ENCODE assay signal across 7 cellular contexts in the genomic region with DNA sequence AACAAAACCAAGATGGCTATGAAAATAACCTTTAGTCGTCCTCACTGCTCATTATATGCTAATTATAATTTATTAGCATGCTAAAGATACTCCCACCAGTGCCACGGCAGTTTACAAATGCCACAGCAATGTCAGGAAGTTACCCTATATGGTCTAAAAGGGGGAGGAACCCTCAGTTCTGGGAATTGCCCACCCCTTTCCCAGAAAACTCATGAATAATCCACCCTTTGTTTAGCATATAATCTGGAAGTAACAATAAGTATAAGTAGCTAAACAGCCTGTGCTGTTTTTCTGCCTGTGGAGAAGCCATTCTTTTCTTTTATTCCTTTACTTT. TPM values are rescaled to one million over a fixed set of nuclear protein-coding genes. Genes with fewer than 3 reads are reported as not detected.
A peak's percentile ranks its signal among the peaks of the same experiment; 100 is the strongest.
DNase-seq lines count a peak whose midpoint lies in the region; ATAC-seq, FAIRE-seq and TF ChIP-seq lines count a peak whose summit lies in the region.
"Not testable (repeated sequence)": the region's sequence is repeated elsewhere in the genome, so short reads cannot be mapped to it uniquely, and the experiment has no call there.

No MANE protein-coding gene starts in this region.

- not testable (repeated sequence) for H3K9me3 ChIP-seq in PC-3 (ENCODE audit: low read length); parathyroid adenoma (ENCODE audit: control insufficient read depth, low read length); smooth muscle cell (replicated peaks; ENCODE audit: low read depth)
- H3K9me3 ChIP-seq in RWPE2 (ENCODE audit: severe bottlenecking): peaks cover 10% of the 10 kb centered on the region
- peaks cover 0 to 10% (median 3%) of the 10 kb centered on the region in 3 donors for H3K9me3 ChIP-seq in esophagus squamous epithelium

- peak; percentile 92 for FAIRE-seq in endometrium (lab: Jason Lieb, UNC)

- not testable (repeated sequence) for ATAC-seq in PC-3; RWPE2 (ENCODE audit: low read depth)

- not testable (repeated sequence) for H3F3A ChIP-seq in PC-3 (ENCODE audit: low read length, unreplicated experiment); smooth muscle cell (ENCODE audit: low read depth)

- BruUV-seq in PC-3 (replicated peaks; lab: Mats Ljungman, UMichigan): not testable (repeated sequence)

- H2AFZ ChIP-seq in PC-3 (ENCODE audit: low read length); smooth muscle cell (ENCODE audit: low read depth): not testable (repeated sequence)
- peak overlapping the region; percentile 20 for H2AFZ ChIP-seq in parathyroid adenoma

- DNase-seq in PC-3; RWPE2 (ENCODE audit: low spot score); esophagus squamous epithelium (lab: John Stamatoyannopoulos, UW); smooth muscle cell (lab: John Stamatoyannopoulos, UW; ENCODE audit: unreplicated experiment): not testable (repeated sequence)
- DNase-seq in astrocyte of the hippocampus (ENCODE audit: low read depth, low spot score): peak; percentile 0

- not testable (repeated sequence) for H3K4me2 ChIP-seq in PC-3 (ENCODE audit: low read length); parathyroid adenoma (ENCODE audit: low read length); smooth muscle cell

- H3K27ac ChIP-seq in PC-3 (ENCODE audit: low read length) (peak overlapping the region; percentile 32; the same call in 1 of the 2 replicates), RWPE2 (ENCODE audit: poor library complexity, severe bottlenecking) (peak overlapping the region; percentile 5), esophagus squamous epithelium (peak overlapping the region in 3 of 4 donors; percentile 50 to 68 (median 62)), smooth muscle cell (ENCODE audit: low read depth) (peak overlapping the region; percentile 73)
- not testable (repeated sequence) for H3K27ac ChIP-seq in parathyroid adenoma

- intact Hi-C loops in PC-3 (cut with micrococcal nuclease): loop anchor here (5.0 kb wide), 1 partner anchor 367 kb away; a partner anchor contains a TSS
- intact Hi-C loops in esophagus squamous epithelium (cut with DNase I): not testable (repeated sequence)

- not testable (repeated sequence) for H3K9ac ChIP-seq in PC-3 (ENCODE audit: low read length); parathyroid adenoma; smooth muscle cell (ENCODE audit: low read depth)

- not testable (repeated sequence) for H3K79me2 ChIP-seq in PC-3 (ENCODE audit: low read length); parathyroid adenoma; smooth muscle cell (ENCODE audit: low read depth)

- H4K20me1 ChIP-seq in PC-3 (ENCODE audit: low read length); smooth muscle cell (ENCODE audit: low read depth): not testable (repeated sequence)

- not testable (repeated sequence) for H3K9me2 ChIP-seq in PC-3 (replicated peaks; ENCODE audit: low read length)

- H3K36me3 ChIP-seq in PC-3 (ENCODE audit: low read depth, low read length); RWPE2 (ENCODE audit: low read depth); esophagus squamous epithelium; parathyroid adenoma (ENCODE audit: control insufficient read depth, insufficient read depth, low read length); smooth muscle cell (ENCODE audit: low read depth): not testable (repeated sequence)

- H3K27me3 ChIP-seq in PC-3 (ENCODE audit: low read length); RWPE2 (ENCODE audit: insufficient read depth, poor library complexity, severe bottlenecking); esophagus squamous epithelium; parathyroid adenoma (ENCODE audit: control insufficient read depth, insufficient read depth, low read length); smooth muscle cell (ENCODE audit: low read depth): not testable (repeated sequence)

- POLR2A ChIA-PET in PC-3 (lab: Charles Lee; ENCODE audit: unreplicated experiment): not testable (repeated sequence)

- TF ChIP-seq CTCF in PC-3 (conservative IDR thresholded peaks at IDR 0.05; ENCODE audit: low read depth, low read length); RWPE2 (IDR thresholded peaks at IDR 0.05; ENCODE audit: poor library complexity, severe bottlenecking); esophagus squamous epithelium (IDR thresholded peaks at IDR 0.05); parathyroid adenoma (IDR thresholded peaks at IDR 0.05); smooth muscle cell (IDR thresholded peaks at IDR 0.05; ENCODE audit: borderline replicate concordance, insufficient read depth, poor library complexity, severe bottlenecking): not testable (repeated sequence)

- H3K4me3 ChIP-seq in PC-3 (ENCODE audit: low read length); RWPE2 (ENCODE audit: severe bottlenecking); esophagus squamous epithelium; parathyroid adenoma (ENCODE audit: low read depth, low read length); smooth muscle cell: not testable (repeated sequence)

- TF ChIP-seq POLR2A in esophagus squamous epithelium (IDR thresholded peaks at IDR 0.05): not testable (repeated sequence)

- WGBS in esophagus squamous epithelium, 2 donors: 50 to 74% methylated on average over 2 of the region's 2 CpGs
- WGBS in smooth muscle cell (ENCODE audit: low lambda C conversion rate): 65% methylated on average over 2 of the region's 2 CpGs

- H3K4me1 ChIP-seq in PC-3 (ENCODE audit: insufficient read depth, low read length) (peaks cover 13% of the 10 kb centered on the region), esophagus squamous epithelium (peaks cover 0 to 35% (median 0%) of the 10 kb centered on the region in 3 donors)
- not testable (repeated sequence) for H3K4me1 ChIP-seq in RWPE2 (ENCODE audit: insufficient read depth, poor library complexity, severe bottlenecking); parathyroid adenoma; smooth muscle cell (ENCODE audit: low read depth)

- CTCF ChIA-PET in PC-3 (lab: Charles Lee): not testable (repeated sequence)

RNA-seq across cellular contexts. Expression of a gene that starts 14.9 kb away (rescaled TPM):
- 13.8 and 14.2 TPM in 2 replicates for total RNA-seq in PC-3 (2014; rRNA removed)
- 10 to 100 TPM; 31.8 to 88.1 (median 45.3) TPM for total RNA-seq in esophagus squamous epithelium
- total RNA-seq in smooth muscle cell: 42.7 and 42.9 TPM in 2 replicates
- polyA plus RNA-seq in smooth muscle cell: 21.0 and 21.5 TPM in 2 replicates
